In genomic region chr5:147573171-147573570, GRCh38 we compare ENCODE assay signal across 21 cellular contexts.
"Had no signal": no experiment of that assay in that cellular context is flagged by ENCODE, and none has a peak within 500 bp of the region (broad histone marks: within the 10 kb centered on the region; RNA-seq: fewer than 3 reads in every experiment).

No MANE protein-coding gene starts in this region.

- H3K27ac ChIP-seq: neutrophil, pancreas, right lobe of liver, suprapubic skin, transverse colon, upper lobe of right lung, uterus had no signal

- H3K4me1 ChIP-seq: pancreas, right lobe of liver, suprapubic skin, transverse colon, upper lobe of right lung had no signal

- H3K36me3 ChIP-seq: gastrocnemius medialis, neutrophil, pancreas, right lobe of liver, suprapubic skin, transverse colon, upper lobe of right lung, uterus had no signal

- DNase-seq: cortex of kidney; gastrocnemius medialis; head of caudate nucleus; kidney; natural killer cell; pancreas; retina; right lobe of liver; stimulated activated CD4-positive, alpha-beta T cell treated with anti-CD3 and anti-CD28 coated beads, Interleukin-12 subunit alpha, Interleukin-12 subunit beta, amount 100 ng/mL, for 4 hours; stimulated activated CD4-positive, alpha-beta T cell treated with anti-CD3 and anti-CD28 coated beads, Interleukin-1b, Interleukin-23, amount 100 ng/mL, for 48 hours; stimulated activated CD4-positive, alpha-beta T cell treated with anti-CD3 and anti-CD28 coated beads, Interleukin-4, amount 100 ng/mL, for 1 hour; stimulated activated CD8-positive, alpha-beta memory T cell treated with anti-CD3 and anti-CD28 coated beads, Interleukin-4, amount 100 ng/mL, for 48 hours; stimulated activated naive CD4-positive, alpha-beta T cell; stimulated activated naive CD8-positive, alpha-beta T cell treated with anti-CD3 and anti-CD28 coated beads, Interleukin-15, amount 100 ng/mL, for 72 hours; transverse colon; upper lobe of right lung; uterus had no signal

- H3K27me3 ChIP-seq: gastrocnemius medialis, neutrophil, pancreas, right lobe of liver, suprapubic skin, transverse colon, upper lobe of right lung, uterus had no signal

- H3K9me3 ChIP-seq: gastrocnemius medialis, neutrophil, pancreas, right lobe of liver, suprapubic skin, transverse colon, upper lobe of right lung, uterus had no signal

- H3K4me3 ChIP-seq: gastrocnemius medialis, lung, pancreas, right lobe of liver, smooth muscle cell, suprapubic skin, transverse colon, upper lobe of right lung, uterus had no signal
